In genomic region chr20:37596890-37597539, GRCh38 we compare ENCODE assay signal across 15 cellular contexts.
A peak's percentile ranks its signal among the peaks of the same experiment; 100 is the strongest.
DNase-seq lines count a peak whose midpoint lies in the region; ATAC-seq lines count a peak whose summit lies in the region.
"Had no signal": no experiment of that assay in that cellular context is flagged by ENCODE, and none has a peak within 500 bp of the region (broad histone marks: within the 10 kb centered on the region; RNA-seq: fewer than 3 reads in every experiment).

No MANE protein-coding gene starts in this region.

- DNase-seq in Ammon's horn (ENCODE audit: low spot score) (peak; percentile 8), EH (ENCODE audit: low read depth) (peak; percentile 5), NCI-H526 (lab: John Stamatoyannopoulos, UW) (peak; percentile 82), left kidney (ENCODE audit: low read depth, low spot score) (peak; percentile 87), occipital lobe (lab: John Stamatoyannopoulos, UW) (no peak), NCI-H345 treated with DMSO at 0.1 percent for 48 hours (lab: John Stamatoyannopoulos, UW; ENCODE audit: unreplicated experiment) (no peak)
- no peak for DNase-seq in activated CD8-positive, alpha-beta T cell treated with anti-CD3 and anti-CD28 coated beads, Interleukin-2, amount 10 ng/mL, durations not matched to agents 7 days and 5 days
- DNase-seq: activated CD4-positive, alpha-beta T cell treated with anti-CD3 and anti-CD28 coated beads for 36 hours; activated CD8-positive, alpha-beta memory T cell treated with anti-CD3 and anti-CD28 coated beads for 24 hours; activated gamma-delta T cell; activated T-cell treated with anti-CD3 and anti-CD28 coated beads, Interleukin-2, amount 50 U/mL, for 1 hour; body of pancreas; small intestine; stimulated activated CD4-positive, alpha-beta T cell treated with anti-CD3 and anti-CD28 coated beads, Interleukin-2, amount 100 ng/mL, for 24 hours; T-helper 1 cell had no signal

- no peaks in the 10 kb centered on the region for H3K36me3 Mint-ChIP-seq in activated CD8-positive, alpha-beta T cell treated with anti-CD3 and anti-CD28 coated beads, Interleukin-2, amount 10 ng/mL, durations not matched to agents 7 days and 5 days (ENCODE audit: low read depth)

- CTCF ChIA-PET in activated CD8-positive, alpha-beta T cell treated with anti-CD3 and anti-CD28 coated beads, Interleukin-2, amount 10 ng/mL, durations not matched to agents 7 days and 5 days (lab: Charles Lee): no interaction called here

- no peaks in the 10 kb centered on the region for H3K4me1 Mint-ChIP-seq in activated CD8-positive, alpha-beta T cell treated with anti-CD3 and anti-CD28 coated beads, Interleukin-2, amount 10 ng/mL, durations not matched to agents 7 days and 5 days (ENCODE audit: low read depth)
- H3K4me1 Mint-ChIP-seq: activated CD4-positive, alpha-beta T cell treated with anti-CD3 and anti-CD28 coated beads for 36 hours had no signal

- no peak overlapping the region for H3K4me3 Mint-ChIP-seq in activated CD8-positive, alpha-beta T cell treated with anti-CD3 and anti-CD28 coated beads, Interleukin-2, amount 10 ng/mL, durations not matched to agents 7 days and 5 days
- H3K4me3 Mint-ChIP-seq: activated CD4-positive, alpha-beta T cell treated with anti-CD3 and anti-CD28 coated beads for 36 hours had no signal

- ATAC-seq in activated CD8-positive, alpha-beta T cell treated with anti-CD3 and anti-CD28 coated beads, Interleukin-2, amount 10 ng/mL, durations not matched to agents 7 days and 5 days: no peak
- ATAC-seq: activated CD4-positive, alpha-beta T cell treated with anti-CD3 and anti-CD28 coated beads for 36 hours; body of pancreas had no signal

- peaks cover 29% of the 10 kb centered on the region for H3K27me3 Mint-ChIP-seq in activated CD8-positive, alpha-beta T cell treated with anti-CD3 and anti-CD28 coated beads, Interleukin-2, amount 10 ng/mL, durations not matched to agents 7 days and 5 days (ENCODE audit: low read depth)

- POLR2A ChIA-PET in activated CD8-positive, alpha-beta T cell treated with anti-CD3 and anti-CD28 coated beads, Interleukin-2, amount 10 ng/mL, durations not matched to agents 7 days and 5 days (lab: Charles Lee): no interaction called here

- H3K27ac Mint-ChIP-seq in activated CD8-positive, alpha-beta T cell treated with anti-CD3 and anti-CD28 coated beads, Interleukin-2, amount 10 ng/mL, durations not matched to agents 7 days and 5 days: no peak overlapping the region
- H3K27ac Mint-ChIP-seq: activated CD4-positive, alpha-beta T cell treated with anti-CD3 and anti-CD28 coated beads for 36 hours had no signal

- H3K9me3 Mint-ChIP-seq in activated CD8-positive, alpha-beta T cell treated with anti-CD3 and anti-CD28 coated beads, Interleukin-2, amount 10 ng/mL, durations not matched to agents 7 days and 5 days (ENCODE audit: insufficient read depth): no peaks in the 10 kb centered on the region

Comparison
In these comparisons a context has a peak if more than half of its experiments do, and no peak if none do; other contexts are left out.
1. DNase-seq: peak in Ammon's horn (single experiment), EH (single experiment), NCI-H526 (2 of 2) and left kidney (single experiment); none in activated CD8-positive, alpha-beta T cell treated with anti-CD3 and anti-CD28 coated beads, Interleukin-2, amount 10 ng/mL, durations not matched to agents 7 days and 5 days (single experiment), occipital lobe (single experiment) and NCI-H345 treated with DMSO at 0.1 percent for 48 hours (single experiment).